13 cellular contexts compared by ENCODE assay signal in genomic region chr4:13599159-13599558, GRCh38. TPM values are rescaled to one million over a fixed set of nuclear protein-coding genes. Genes with fewer than 3 reads are reported as not detected.
A peak's percentile ranks its signal among the peaks of the same experiment; 100 is the strongest.
DNase-seq lines count a peak whose midpoint lies in the region; ATAC-seq and TF ChIP-seq lines count a peak whose summit lies in the region.
"Had no signal": no experiment of that assay in that cellular context is flagged by ENCODE, and none has a peak within 500 bp of the region (broad histone marks: within the 10 kb centered on the region; RNA-seq: fewer than 3 reads in every experiment).

No MANE protein-coding gene starts in this region.

- no peaks in the 10 kb centered on the region for H3F3A ChIP-seq in PC-3 (ENCODE audit: low read length, unreplicated experiment)

- no peaks in the 10 kb centered on the region for H3K9me3 ChIP-seq in PC-3 (ENCODE audit: low read length)
- H3K9me3 ChIP-seq: psoas muscle, testis had no signal

- peaks cover 39% of the 10 kb centered on the region for H3K36me3 Mint-ChIP-seq in activated naive CD4-positive, alpha-beta T cell treated with anti-CD3 and anti-CD28 coated beads, Interleukin-2, amount 50 U/mL, for 24 hours
- H3K36me3 Mint-ChIP-seq in activated naive CD4-positive, alpha-beta T cell treated with anti-CD3 and anti-CD28 coated beads, Interleukin-2, amount 10 ng/mL, durations not matched to agents 7 days and 5 days: peaks cover 62% of the 10 kb centered on the region
- H3K36me3 Mint-ChIP-seq in stimulated activated naive B cell treated with anti-CD40 and anti-IgM and Interleukin-4, amounts not matched to agents 10 μg/mL and 1 μg/mL and 100 μg/mL, for 72 hours: peaks cover 53 to 73% of the 10 kb centered on the region in 2 donors

- CTCF ChIA-PET in activated naive CD4-positive, alpha-beta T cell treated with anti-CD3 and anti-CD28 coated beads, Interleukin-2, amount 10 ng/mL, durations not matched to agents 7 days and 5 days (lab: Charles Lee): no interaction called here
- CTCF ChIA-PET in PC-3 (lab: Charles Lee): no interaction called here

- H3K27me3 ChIP-seq in PC-3 (ENCODE audit: low read length) (no peaks in the 10 kb centered on the region), foreskin keratinocyte (no peaks in the 10 kb centered on the region)
- H3K27me3 ChIP-seq: testis had no signal

- no peak overlapping the region for H3K4me2 ChIP-seq in PC-3 (ENCODE audit: low read length)

- no peak for ATAC-seq in PC-3
- ATAC-seq in foreskin keratinocyte: peak; percentile 11
- no peak for ATAC-seq in stimulated activated naive B cell treated with anti-CD40 and anti-IgM and Interleukin-4, amounts not matched to agents 10 μg/mL and 1 μg/mL and 100 μg/mL, for 72 hours (replicated peaks)
- no peak for ATAC-seq in GM19035 (IDR thresholded peaks at IDR 0.05; ENCODE audit: unreplicated experiment)
- no peak for ATAC-seq in GM21423 (IDR thresholded peaks at IDR 0.05; ENCODE audit: unreplicated experiment)
- ATAC-seq: left colon, psoas muscle had no signal

- H4K20me1 ChIP-seq in PC-3 (ENCODE audit: low read length): no peaks in the 10 kb centered on the region

- no peaks in the 10 kb centered on the region for H3K9me3 Mint-ChIP-seq in activated naive CD4-positive, alpha-beta T cell treated with anti-CD3 and anti-CD28 coated beads, Interleukin-2, amount 50 U/mL, for 24 hours
- H3K9me3 Mint-ChIP-seq in activated naive CD4-positive, alpha-beta T cell treated with anti-CD3 and anti-CD28 coated beads, Interleukin-2, amount 10 ng/mL, durations not matched to agents 7 days and 5 days: no peaks in the 10 kb centered on the region
- no peaks in the 10 kb centered on the region for H3K9me3 Mint-ChIP-seq in stimulated activated naive B cell treated with anti-CD40 and anti-IgM and Interleukin-4, amounts not matched to agents 10 μg/mL and 1 μg/mL and 100 μg/mL, for 72 hours

- H3K4me3 ChIP-seq in PC-3 (ENCODE audit: low read length): no peak overlapping the region
- H3K4me3 ChIP-seq in coronary artery: no peak overlapping the region
- H3K4me3 ChIP-seq: psoas muscle, testis had no signal

- intact Hi-C loops in PC-3 (cut with micrococcal nuclease): no loop called here

- POLR2A ChIA-PET in PC-3 (lab: Charles Lee; ENCODE audit: unreplicated experiment): no interaction called here

- H3K79me2 ChIP-seq in PC-3 (ENCODE audit: low read length): no peaks in the 10 kb centered on the region

- H3K9me2 ChIP-seq in PC-3 (replicated peaks; ENCODE audit: low read length): no peaks in the 10 kb centered on the region

- peaks cover 12% of the 10 kb centered on the region for H3K36me3 ChIP-seq in PC-3 (ENCODE audit: low read depth, low read length)

- no peaks in the 10 kb centered on the region for H3K27me3 Mint-ChIP-seq in activated naive CD4-positive, alpha-beta T cell treated with anti-CD3 and anti-CD28 coated beads, Interleukin-2, amount 50 U/mL, for 24 hours
- H3K27me3 Mint-ChIP-seq in activated naive CD4-positive, alpha-beta T cell treated with anti-CD3 and anti-CD28 coated beads, Interleukin-2, amount 10 ng/mL, durations not matched to agents 7 days and 5 days: no peaks in the 10 kb centered on the region
- H3K27me3 Mint-ChIP-seq in stimulated activated naive B cell treated with anti-CD40 and anti-IgM and Interleukin-4, amounts not matched to agents 10 μg/mL and 1 μg/mL and 100 μg/mL, for 72 hours: no peaks in the 10 kb centered on the region

- TF ChIP-seq CTCF in PC-3 (conservative IDR thresholded peaks at IDR 0.05; ENCODE audit: low read depth, low read length) (peak; percentile 53), foreskin keratinocyte (conservative IDR thresholded peaks at IDR 0.05) (peak; percentile 40), coronary artery (IDR thresholded peaks at IDR 0.05) (no peak)

- H3K4me1 ChIP-seq in PC-3 (ENCODE audit: insufficient read depth, low read length): peaks cover 10% of the 10 kb centered on the region
- H3K4me1 ChIP-seq in foreskin keratinocyte: peaks cover 11% of the 10 kb centered on the region
- H3K4me1 ChIP-seq: psoas muscle had no signal

- peak overlapping the region; percentile 85 for H3K27ac Mint-ChIP-seq in activated naive CD4-positive, alpha-beta T cell treated with anti-CD3 and anti-CD28 coated beads, Interleukin-2, amount 50 U/mL, for 24 hours
- H3K27ac Mint-ChIP-seq in activated naive CD4-positive, alpha-beta T cell treated with anti-CD3 and anti-CD28 coated beads, Interleukin-2, amount 10 ng/mL, durations not matched to agents 7 days and 5 days: no peak overlapping the region
- peak overlapping the region; percentile 48 for H3K27ac Mint-ChIP-seq in stimulated activated naive B cell treated with anti-CD40 and anti-IgM and Interleukin-4, amounts not matched to agents 10 μg/mL and 1 μg/mL and 100 μg/mL, for 72 hours

- no peaks in the 10 kb centered on the region for H3K4me1 Mint-ChIP-seq in activated naive CD4-positive, alpha-beta T cell treated with anti-CD3 and anti-CD28 coated beads, Interleukin-2, amount 50 U/mL, for 24 hours
- H3K4me1 Mint-ChIP-seq in activated naive CD4-positive, alpha-beta T cell treated with anti-CD3 and anti-CD28 coated beads, Interleukin-2, amount 10 ng/mL, durations not matched to agents 7 days and 5 days: peaks cover 22% of the 10 kb centered on the region
- H3K4me1 Mint-ChIP-seq in stimulated activated naive B cell treated with anti-CD40 and anti-IgM and Interleukin-4, amounts not matched to agents 10 μg/mL and 1 μg/mL and 100 μg/mL, for 72 hours: peaks cover 31 to 39% of the 10 kb centered on the region in 2 donors

- DNase-seq in activated naive CD4-positive, alpha-beta T cell treated with anti-CD3 and anti-CD28 coated beads, Interleukin-2, amount 10 ng/mL, durations not matched to agents 7 days and 5 days: no peak
- DNase-seq in PC-3 (no peak), foreskin keratinocyte (no peak), coronary artery (ENCODE audit: low spot score) (no peak)
- no peak for DNase-seq in stimulated activated naive B cell treated with anti-CD40 and anti-IgM and Interleukin-4, amounts not matched to agents 10 μg/mL and 1 μg/mL and 100 μg/mL, for 72 hours
- DNase-seq: activated naive CD4-positive, alpha-beta T cell treated with anti-CD3 and anti-CD28 coated beads, Interleukin-2, amount 50 U/mL, for 16 hours; left colon; NCI-H1694; psoas muscle; testis had no signal

- H2AFZ ChIP-seq in PC-3 (ENCODE audit: low read length): no peak overlapping the region

- BruUV-seq in PC-3 (replicated peaks; lab: Mats Ljungman, UMichigan): no TSS peak

- no peak overlapping the region for H3K4me3 Mint-ChIP-seq in activated naive CD4-positive, alpha-beta T cell treated with anti-CD3 and anti-CD28 coated beads, Interleukin-2, amount 50 U/mL, for 24 hours
- H3K4me3 Mint-ChIP-seq in activated naive CD4-positive, alpha-beta T cell treated with anti-CD3 and anti-CD28 coated beads, Interleukin-2, amount 10 ng/mL, durations not matched to agents 7 days and 5 days: no peak overlapping the region
- no peak overlapping the region for H3K4me3 Mint-ChIP-seq in stimulated activated naive B cell treated with anti-CD40 and anti-IgM and Interleukin-4, amounts not matched to agents 10 μg/mL and 1 μg/mL and 100 μg/mL, for 72 hours

- no peak overlapping the region for H3K9ac ChIP-seq in PC-3 (ENCODE audit: low read length)

- no peak overlapping the region for H3K27ac ChIP-seq in PC-3 (ENCODE audit: low read length)
- H3K27ac ChIP-seq in foreskin keratinocyte: no peak overlapping the region
- H3K27ac ChIP-seq in coronary artery: no peak overlapping the region
- H3K27ac ChIP-seq: psoas muscle, testis had no signal

RNA-seq across cellular contexts. Expression of gene BOD1L1, which starts 28.4 kb away (rescaled TPM):
- 22.0 and 27.2 TPM in 2 replicates for total RNA-seq in PC-3 (2014; rRNA removed)
- total RNA-seq in foreskin keratinocyte: 29.2 and 30.2 TPM in 2 replicates
- 5.8 and 6.6 TPM in 2 replicates for polyA plus RNA-seq in foreskin keratinocyte

RNA-seq across cellular contexts. Expression of gene NKX3-2, which starts 54.9 kb away (rescaled TPM):
- 0.07 TPM in 1 of 2 replicates, not detected in the other for total RNA-seq in PC-3 (2014; rRNA removed)
- 0.04 and 0.10 TPM in 2 replicates for total RNA-seq in foreskin keratinocyte
- 0.08 and 0.12 TPM in 2 replicates for polyA plus RNA-seq in foreskin keratinocyte
